ENCODE assay signal across 24 cellular contexts in genomic region chr6:159102373-159103160, GRCh38. TPM values are rescaled to one million over a fixed set of nuclear protein-coding genes. Genes with fewer than 3 reads are reported as not detected.
A peak's percentile ranks its signal among the peaks of the same experiment; 100 is the strongest.
DNase-seq lines count a peak whose midpoint lies in the region; ATAC-seq and TF ChIP-seq lines count a peak whose summit lies in the region.
"Had no signal": no experiment of that assay in that cellular context is flagged by ENCODE, and none has a peak within 500 bp of the region (broad histone marks: within the 10 kb centered on the region; RNA-seq: fewer than 3 reads in every experiment).

No MANE protein-coding gene starts in this region.

- no peak overlapping the region for H3K4me3 Mint-ChIP-seq in activated T-cell treated with anti-CD3 and anti-CD28 coated beads, Interleukin-2, amount 50 U/mL, for 72 hours
- no peak overlapping the region for H3K4me3 Mint-ChIP-seq in activated T-cell treated with anti-CD3 and anti-CD28 coated beads, Interleukin-2, amount 50 U/mL, for 4 hours
- H3K4me3 Mint-ChIP-seq in T-cell: no peak overlapping the region
- H3K4me3 Mint-ChIP-seq in stimulated activated naive B cell treated with anti-CD40 and anti-IgM and Interleukin-4, amounts not matched to agents 10 μg/mL and 1 μg/mL and 100 μg/mL, for 72 hours: peak overlapping the region in 1 of 2 donors; percentile 9
- H3K4me3 Mint-ChIP-seq: T-helper 1 cell treated with Interleukin-12 subunit alpha and Interleukin-12 subunit beta and Interleukin-4 antibody, amounts not matched to agents 30 μg/mL and 1 μg/mL, for 36 hours had no signal

- CTCF ChIA-PET in T-cell (lab: Charles Lee): interaction anchor here (2.4 to 6.6 kb wide), 5 partner anchors 58 to 95 kb away, joined by 15 to 130 read pairs (median 28); partner anchors contain the start of gene TAGAP (in 2 of the 2)

- H3K4me1 Mint-ChIP-seq in activated T-cell treated with anti-CD3 and anti-CD28 coated beads, Interleukin-2, amount 50 U/mL, for 72 hours (ENCODE audit: low read depth): peaks cover 96% of the 10 kb centered on the region
- H3K4me1 Mint-ChIP-seq in activated T-cell treated with anti-CD3 and anti-CD28 coated beads, Interleukin-2, amount 50 U/mL, for 4 hours (ENCODE audit: low read depth): peaks cover 91% of the 10 kb centered on the region
- H3K4me1 Mint-ChIP-seq in T-cell: peaks cover 75 to 90% (median 78%) of the 10 kb centered on the region in 3 donors
- peaks cover 79 to 93% of the 10 kb centered on the region in 2 donors for H3K4me1 Mint-ChIP-seq in stimulated activated naive B cell treated with anti-CD40 and anti-IgM and Interleukin-4, amounts not matched to agents 10 μg/mL and 1 μg/mL and 100 μg/mL, for 72 hours

- POLR2A ChIA-PET in T-cell (lab: Charles Lee): no interaction called here

- intact Hi-C loops in posterior cingulate gyrus (cut with DNase I): loop anchor here (10.0 kb wide), 1 partner anchor 98 kb away; the partner anchor contains the start of gene RSPH3

- H3K36me3 Mint-ChIP-seq in activated T-cell treated with anti-CD3 and anti-CD28 coated beads, Interleukin-2, amount 50 U/mL, for 72 hours (ENCODE audit: insufficient read depth in 2 of 2): no peaks in the 10 kb centered on the region
- no peaks in the 10 kb centered on the region for H3K36me3 Mint-ChIP-seq in activated T-cell treated with anti-CD3 and anti-CD28 coated beads, Interleukin-2, amount 50 U/mL, for 4 hours (ENCODE audit: insufficient read depth)
- H3K36me3 Mint-ChIP-seq in T-cell: no peaks in the 10 kb centered on the region
- no peaks in the 10 kb centered on the region for H3K36me3 Mint-ChIP-seq in stimulated activated naive B cell treated with anti-CD40 and anti-IgM and Interleukin-4, amounts not matched to agents 10 μg/mL and 1 μg/mL and 100 μg/mL, for 72 hours
- H3K36me3 Mint-ChIP-seq: CD8-positive, alpha-beta memory T cell had no signal

- DNase-seq in activated T-cell treated with anti-CD3 and anti-CD28 coated beads, Interleukin-2, amount 50 U/mL, for 72 hours: no peak
- DNase-seq in activated T-cell treated with anti-CD3 and anti-CD28 coated beads, Interleukin-2, amount 50 U/mL, for 4 hours: no peak
- DNase-seq in T-cell (no peak), cerebellar cortex (ENCODE audit: low spot score) (peak; percentile 90), posterior cingulate gyrus (no peak)
- no peak for DNase-seq in stimulated activated naive B cell treated with anti-CD40 and anti-IgM and Interleukin-4, amounts not matched to agents 10 μg/mL and 1 μg/mL and 100 μg/mL, for 72 hours
- no peak for DNase-seq in activated effector memory CD4-positive, alpha-beta T cell treated with anti-CD3 and anti-CD28 coated beads, Interleukin-2, amount 50 U/mL, for 16 hours
- DNase-seq: activated CD4-positive, alpha-beta T cell treated with anti-CD3 and anti-CD28 coated beads, Interleukin-2, amount 50 U/mL, for 48 hours; activated effector memory CD4-positive, alpha-beta T cell treated with Interleukin-2 at 50 U/mL for 16 hours; amygdala; CD8-positive, alpha-beta memory T cell; DMS53; foreskin melanocyte; GOT3; hypothalamus; IMR-90; MG63; NCI-H1417 treated with DMSO at 0.1 percent for 48 hours; NCI-H69; SJCRH30 had no signal

- no peak for ATAC-seq in activated T-cell treated with anti-CD3 and anti-CD28 coated beads, Interleukin-2, amount 50 U/mL, for 72 hours (replicated peaks in 1 of 2)
- no peak for ATAC-seq in activated T-cell treated with anti-CD3 and anti-CD28 coated beads, Interleukin-2, amount 50 U/mL, for 4 hours
- ATAC-seq in T-cell (replicated peaks in 1 of 4): no peak
- no peak for ATAC-seq in stimulated activated naive B cell treated with anti-CD40 and anti-IgM and Interleukin-4, amounts not matched to agents 10 μg/mL and 1 μg/mL and 100 μg/mL, for 72 hours (replicated peaks)
- ATAC-seq in SK-N-SH treated with all-trans-retinoic acid at 6 μM for 48 hours: no peak
- ATAC-seq: Panc1, sciatic nerve had no signal

- H3K27ac Mint-ChIP-seq in activated T-cell treated with anti-CD3 and anti-CD28 coated beads, Interleukin-2, amount 50 U/mL, for 72 hours: peak overlapping the region; percentile 11
- H3K27ac Mint-ChIP-seq in T-cell: peak overlapping the region; percentile 28 to 29
- H3K27ac Mint-ChIP-seq in stimulated activated naive B cell treated with anti-CD40 and anti-IgM and Interleukin-4, amounts not matched to agents 10 μg/mL and 1 μg/mL and 100 μg/mL, for 72 hours: peak overlapping the region; percentile 75
- H3K27ac Mint-ChIP-seq: T-helper 1 cell treated with Interleukin-12 subunit alpha and Interleukin-12 subunit beta and Interleukin-4 antibody, amounts not matched to agents 30 μg/mL and 1 μg/mL, for 36 hours had no signal

- H3K27me3 Mint-ChIP-seq in activated T-cell treated with anti-CD3 and anti-CD28 coated beads, Interleukin-2, amount 50 U/mL, for 72 hours (ENCODE audit: low read depth): no peaks in the 10 kb centered on the region
- H3K27me3 Mint-ChIP-seq in activated T-cell treated with anti-CD3 and anti-CD28 coated beads, Interleukin-2, amount 50 U/mL, for 4 hours (ENCODE audit: low read depth): no peaks in the 10 kb centered on the region
- H3K27me3 Mint-ChIP-seq in T-cell: no peaks in the 10 kb centered on the region
- no peaks in the 10 kb centered on the region for H3K27me3 Mint-ChIP-seq in stimulated activated naive B cell treated with anti-CD40 and anti-IgM and Interleukin-4, amounts not matched to agents 10 μg/mL and 1 μg/mL and 100 μg/mL, for 72 hours
- H3K27me3 Mint-ChIP-seq: CD8-positive, alpha-beta memory T cell had no signal

- H3K9me3 Mint-ChIP-seq in activated T-cell treated with anti-CD3 and anti-CD28 coated beads, Interleukin-2, amount 50 U/mL, for 72 hours: no peaks in the 10 kb centered on the region
- no peaks in the 10 kb centered on the region for H3K9me3 Mint-ChIP-seq in activated T-cell treated with anti-CD3 and anti-CD28 coated beads, Interleukin-2, amount 50 U/mL, for 4 hours
- H3K9me3 Mint-ChIP-seq in T-cell: no peaks in the 10 kb centered on the region
- H3K9me3 Mint-ChIP-seq in stimulated activated naive B cell treated with anti-CD40 and anti-IgM and Interleukin-4, amounts not matched to agents 10 μg/mL and 1 μg/mL and 100 μg/mL, for 72 hours: no peaks in the 10 kb centered on the region
- H3K9me3 Mint-ChIP-seq: CD8-positive, alpha-beta memory T cell; T-helper 1 cell treated with Interleukin-12 subunit alpha and Interleukin-12 subunit beta and Interleukin-4 antibody, amounts not matched to agents 30 μg/mL and 1 μg/mL, for 36 hours had no signal

TF ChIP-seq in SK-N-SH treated with all-trans-retinoic acid at 6 μM for 48 hours, 23 proteins besides CTCF, POLR2A, EP300 and RAD21:
- no peak for TF ChIP-seq ZNF70 (CRISPR knock-in tag; IDR thresholded peaks at IDR 0.05)
- TF ChIP-seq BACH2 (CRISPR knock-in tag; IDR thresholded peaks at IDR 0.05; ENCODE audit: borderline replicate concordance): no peak
- no peak for TF ChIP-seq ISL1 (CRISPR knock-in tag; IDR thresholded peaks at IDR 0.05)
- no peak for TF ChIP-seq ESRRG (CRISPR knock-in tag; IDR thresholded peaks at IDR 0.05)
- TF ChIP-seq TSHZ2 (CRISPR knock-in tag; IDR thresholded peaks at IDR 0.05): no peak
- no peak for TF ChIP-seq GLIS3 (CRISPR knock-in tag; IDR thresholded peaks at IDR 0.05)
- TF ChIP-seq ZFP3 (CRISPR knock-in tag; IDR thresholded peaks at IDR 0.05): no peak
- TF ChIP-seq RARB (CRISPR knock-in tag; IDR thresholded peaks at IDR 0.05): no peak
- TF ChIP-seq PPARA (CRISPR knock-in tag; IDR thresholded peaks at IDR 0.05; ENCODE audit: borderline replicate concordance): no peak
- no peak for TF ChIP-seq CREB5 (CRISPR knock-in tag; IDR thresholded peaks at IDR 0.05; ENCODE audit: low read depth)
- TF ChIP-seq ZFP30 (CRISPR knock-in tag; IDR thresholded peaks at IDR 0.05): no peak
- no peak for TF ChIP-seq ZNF8 (CRISPR knock-in tag; IDR thresholded peaks at IDR 0.05)
- TF ChIP-seq CSDC2 (CRISPR knock-in tag; IDR thresholded peaks at IDR 0.05): no peak

RNA-seq across cellular contexts. Expression of gene TAGAP, which starts 57.8 kb away (rescaled TPM):
- 10 to 100 TPM; 34.6 to 56.1 TPM for total RNA-seq in activated T-cell treated with anti-CD3 and anti-CD28 coated beads, Interleukin-2, amount 50 U/mL, for 72 hours
- 100 to 1,000 TPM; 120 to 132 (median 130) TPM for total RNA-seq in activated T-cell treated with anti-CD3 and anti-CD28 coated beads, Interleukin-2, amount 50 U/mL, for 4 hours
- total RNA-seq in T-cell: 100 to 1,000 TPM; 110 to 224 (median 128) TPM
- total RNA-seq: IMR-90 had no signal

Comparison
In these comparisons a context has a peak if more than half of its experiments do, and no peak if none do; other contexts are left out.
1. H3K27ac Mint-ChIP-seq: peak in every context shown above with its lines; median percentile 75 in stimulated activated naive B cell treated with anti-CD40 and anti-IgM and Interleukin-4, amounts not matched to agents 10 μg/mL and 1 μg/mL and 100 μg/mL, for 72 hours; 28 in T-cell; 11 in activated T-cell treated with anti-CD3 and anti-CD28 coated beads, Interleukin-2, amount 50 U/mL, for 72 hours.